11 cellular contexts compared by ENCODE assay signal in genomic region chr20:62980970-62981369, GRCh38. TPM values are rescaled to one million over a fixed set of nuclear protein-coding genes. Genes with fewer than 3 reads are reported as not detected.
DNase-seq lines count a peak whose midpoint lies in the region; ATAC-seq and TF ChIP-seq lines count a peak whose summit lies in the region.
"Had no signal": no experiment of that assay in that cellular context is flagged by ENCODE, and none has a peak within 500 bp of the region (broad histone marks: within the 10 kb centered on the region; RNA-seq: fewer than 3 reads in every experiment).

No MANE protein-coding gene starts in this region.

- peaks cover 38% of the 10 kb centered on the region for H3K4me1 Mint-ChIP-seq in activated CD8-positive, alpha-beta T cell treated with anti-CD3 and anti-CD28 coated beads for 36 hours (ENCODE audit: low read depth)
- peaks cover 27 to 56% (median 34%) of the 10 kb centered on the region in 3 donors for H3K4me1 Mint-ChIP-seq in naive B cell

- CTCF ChIA-PET in activated CD8-positive, alpha-beta T cell treated with anti-CD3 and anti-CD28 coated beads for 36 hours (lab: Charles Lee), result interaction anchor here (0.9 to 2.1 kb wide), 6 partner anchors 8 to 172 kb away, joined by 3 to 10 read pairs (median 4); no protein-coding TSS in a partner anchor

- H3K27me3 ChIP-seq in upper lobe of left lung, result peaks cover 0 to 37% (median 14%) of the 10 kb centered on the region in 4 donors

- H3K27ac ChIP-seq in upper lobe of left lung, result no peak overlapping the region

- peaks cover 31% of the 10 kb centered on the region for H3K27me3 Mint-ChIP-seq in activated CD8-positive, alpha-beta T cell treated with anti-CD3 and anti-CD28 coated beads for 36 hours
- peaks cover 39 to 84% (median 61%) of the 10 kb centered on the region in 3 donors for H3K27me3 Mint-ChIP-seq in naive B cell

- no peak for TF ChIP-seq EP300 in upper lobe of left lung (IDR thresholded peaks at IDR 0.05)

- TF ChIP-seq CTCF in activated CD8-positive, alpha-beta T cell treated with anti-CD3 and anti-CD28 coated beads for 36 hours (IDR thresholded peaks at IDR 0.05), result no peak
- TF ChIP-seq CTCF in upper lobe of left lung (IDR thresholded peaks at IDR 0.05), result no peak

- peak; percentile 26 for ATAC-seq in activated CD8-positive, alpha-beta T cell treated with anti-CD3 and anti-CD28 coated beads for 36 hours
- ATAC-seq in naive B cell (ENCODE audit: low read depth in 2 of 2) (no peak), HG03354 (IDR thresholded peaks at IDR 0.05; ENCODE audit: poor library complexity, severe bottlenecking, unreplicated experiment) (no peak), upper lobe of left lung (ENCODE audit: low FRiP score in 2 of 2) (no peak), GM18867 (IDR thresholded peaks at IDR 0.05; ENCODE audit: unreplicated experiment) (no peak)

- H3K9me3 ChIP-seq in upper lobe of left lung, result no peaks in the 10 kb centered on the region

- POLR2A ChIA-PET in activated CD8-positive, alpha-beta T cell treated with anti-CD3 and anti-CD28 coated beads for 36 hours (lab: Charles Lee), result interaction anchor here (0.8 to 1.7 kb wide), 3 partner anchors 13 to 63 kb away, joined by 3 to 4 read pairs (median 3); no protein-coding TSS in a partner anchor

- no peak overlapping the region for H3K4me3 Mint-ChIP-seq in activated CD8-positive, alpha-beta T cell treated with anti-CD3 and anti-CD28 coated beads for 36 hours
- peak overlapping the region in 2 of 8 donors; percentile 26 to 47 for H3K4me3 Mint-ChIP-seq in naive B cell

- H3K27ac Mint-ChIP-seq in activated CD8-positive, alpha-beta T cell treated with anti-CD3 and anti-CD28 coated beads for 36 hours, result no peak overlapping the region
- H3K27ac Mint-ChIP-seq in naive B cell, result peak overlapping the region in 2 of 6 donors; percentile 54 to 79

- H3K36me3 ChIP-seq in upper lobe of left lung, result no peaks in the 10 kb centered on the region

- 12 to 42% methylated on average over 8 to 27 of the region's 28 CpGs for WGBS in upper lobe of left lung, 2 donors

- DNase-seq in EL (peak; percentile 16), NCI-H2107 (lab: John Stamatoyannopoulos, UW) (peak; percentile 54), naive B cell (peak; percentile 46), HCEC 1CT (no peak), upper lobe of left lung (no peak)
- peak; percentile 58 for DNase-seq in activated CD8-positive, alpha-beta T cell treated with anti-CD3 and anti-CD28 coated beads for 36 hours
- DNase-seq: amniotic stem cell, IMR-90, islet precursor cell had no signal

- H3K36me3 Mint-ChIP-seq in activated CD8-positive, alpha-beta T cell treated with anti-CD3 and anti-CD28 coated beads for 36 hours (ENCODE audit: low read depth), result no peaks in the 10 kb centered on the region
- H3K36me3 Mint-ChIP-seq in naive B cell, result no peaks in the 10 kb centered on the region

- TF ChIP-seq POLR2A in upper lobe of left lung (IDR thresholded peaks at IDR 0.05), result no peak

- H3K4me3 ChIP-seq in upper lobe of left lung, result no peak overlapping the region

- H3K9me3 Mint-ChIP-seq in activated CD8-positive, alpha-beta T cell treated with anti-CD3 and anti-CD28 coated beads for 36 hours, result no peaks in the 10 kb centered on the region
- no peaks in the 10 kb centered on the region for H3K9me3 Mint-ChIP-seq in naive B cell

- peaks cover 0 to 14% (median 0%) of the 10 kb centered on the region in 4 donors for H3K4me1 ChIP-seq in upper lobe of left lung

- intact Hi-C loops in activated CD8-positive, alpha-beta T cell treated with anti-CD3 and anti-CD28 coated beads for 36 hours (cut with micrococcal nuclease), result no loop called here

RNA-seq across cellular contexts. Expression of gene BHLHE23, which starts 25.8 kb away (rescaled TPM):
- not detected for total RNA-seq in activated CD8-positive, alpha-beta T cell treated with anti-CD3 and anti-CD28 coated beads for 36 hours
- polyA plus RNA-seq in naive B cell (ENCODE audit: low read depth in 6 of 6), result not detected
- total RNA-seq in upper lobe of left lung, result not detected
- total RNA-seq: IMR-90 had no signal
- polyA plus RNA-seq: IMR-90 had no signal

RNA-seq across cellular contexts. Expression of gene SLC17A9, which starts 28.5 kb away (rescaled TPM):
- total RNA-seq in activated CD8-positive, alpha-beta T cell treated with anti-CD3 and anti-CD28 coated beads for 36 hours, result 10 to 100 TPM; 78.5 to 78.7 TPM
- 1 to 10 TPM; 3.1 to 10.0 (median 5.1) TPM for polyA plus RNA-seq in naive B cell (ENCODE audit: low read depth in 6 of 6)
- 10 to 100 TPM in 4 of 6 donors, 1 to 10 TPM in 2; 3.8 to 18.5 (median 14.4) TPM for total RNA-seq in upper lobe of left lung

RNA-seq across cellular contexts. Expression of gene GID8, which starts 43.0 kb away (rescaled TPM):
- 10 to 100 TPM; 39.2 to 42.2 TPM for total RNA-seq in activated CD8-positive, alpha-beta T cell treated with anti-CD3 and anti-CD28 coated beads for 36 hours
- polyA plus RNA-seq in naive B cell (ENCODE audit: low read depth in 6 of 6), result 10 to 100 TPM; 15.7 to 19.7 (median 17.8) TPM
- total RNA-seq in upper lobe of left lung, result 10 to 100 TPM; 18.6 to 33.2 (median 26.3) TPM

RNA-seq across cellular contexts. Expression of gene DIDO1, which starts 54.7 kb away (rescaled TPM):
- total RNA-seq in activated CD8-positive, alpha-beta T cell treated with anti-CD3 and anti-CD28 coated beads for 36 hours, result 10 to 100 TPM; 45.9 to 47.4 TPM
- polyA plus RNA-seq in naive B cell (ENCODE audit: low read depth in 6 of 6), result 10 to 100 TPM; 24.3 to 39.9 (median 28.3) TPM
- total RNA-seq in upper lobe of left lung, result 100 to 1,000 TPM in 1 of 6 donors, 10 to 100 TPM in 5; 51.6 to 109 (median 58.9) TPM

Comparison
In these comparisons a context has a peak if more than half of its experiments do, and no peak if none do; other contexts are left out.
1. DNase-seq: peak in EL (single experiment), NCI-H2107 (single experiment), activated CD8-positive, alpha-beta T cell treated with anti-CD3 and anti-CD28 coated beads for 36 hours (single experiment) and naive B cell (single experiment); none in HCEC 1CT (single experiment) and upper lobe of left lung (0 of 2).
2. RNA of gene SLC17A9, which starts 28.5 kb away (total RNA-seq): 78.5 to 78.7 TPM in activated CD8-positive, alpha-beta T cell treated with anti-CD3 and anti-CD28 coated beads for 36 hours; 3.8 to 18.5 TPM in upper lobe of left lung; every median in the first group is over 4 times any median in the second.